ENCODE assay signal across 1 cellular context in the genomic region with DNA sequence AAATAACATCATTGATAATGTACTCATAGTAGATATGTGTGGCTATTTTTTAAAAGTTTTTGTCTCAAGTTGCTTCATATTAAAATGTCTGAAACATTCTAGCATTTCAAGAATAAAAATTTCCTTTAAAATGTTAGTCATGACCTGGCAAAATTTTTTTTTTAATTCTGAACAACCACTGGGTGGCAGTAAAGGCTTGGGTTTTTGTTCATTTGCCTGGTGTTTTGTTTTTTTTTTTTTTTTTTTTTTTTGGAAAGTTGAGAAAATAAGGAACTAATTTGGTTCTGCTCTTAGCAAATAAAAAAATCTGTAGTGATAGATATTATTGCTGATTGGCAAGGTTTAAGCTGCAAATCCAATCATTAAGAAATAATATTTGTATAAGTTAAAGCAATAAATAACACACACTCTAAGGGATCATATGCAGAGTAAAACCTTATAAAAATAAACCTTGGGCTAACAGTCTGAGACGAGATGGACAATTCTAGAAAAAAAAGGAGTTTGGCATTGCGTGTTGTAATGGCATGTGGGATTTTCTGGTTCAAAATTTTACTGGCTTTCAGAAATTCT.
TF ChIP-seq lines count a peak whose summit lies in the region.

No MANE protein-coding gene starts in this region.

TF ChIP-seq in K562, 482 proteins besides CTCF, POLR2A, EP300 and RAD21 (continued from another document and continues in another):
- TF ChIP-seq, protein P1, sequence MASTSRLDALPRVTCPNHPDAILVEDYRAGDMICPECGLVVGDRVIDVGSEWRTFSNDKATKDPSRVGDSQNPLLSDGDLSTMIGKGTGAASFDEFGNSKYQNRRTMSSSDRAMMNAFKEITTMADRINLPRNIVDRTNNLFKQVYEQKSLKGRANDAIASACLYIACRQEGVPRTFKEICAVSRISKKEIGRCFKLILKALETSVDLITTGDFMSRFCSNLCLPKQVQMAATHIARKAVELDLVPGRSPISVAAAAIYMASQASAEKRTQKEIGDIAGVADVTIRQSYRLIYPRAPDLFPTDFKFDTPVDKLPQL (IDR thresholded peaks at IDR 0.05; ENCODE audit: extremely low read depth, insufficient read length): no peak
- TF ChIP-seq MAFK (IDR thresholded peaks at IDR 0.05; ENCODE audit: low read length) (peak; percentile 17; the same call in 1 of the 2 replicates), MAFG (tag; conservative IDR thresholded peaks at IDR 0.05) (peak; percentile 70; the same call in 1 of the 2 replicates), NFE2 (IDR thresholded peaks at IDR 0.05; ENCODE audit: low read depth) (peak; percentile 74), TBP (optimal IDR thresholded peaks at IDR 0.05; ENCODE audit: low read depth, low read length) (no peak), RBM22 (IDR thresholded peaks at IDR 0.05; ENCODE audit: low read depth, low read length, poor library complexity, severe bottlenecking) (no peak), EWSR1 (IDR thresholded peaks at IDR 0.05; ENCODE audit: borderline replicate concordance, low read depth, partially characterized antibody) (no peak), AFF1 (IDR thresholded peaks at IDR 0.05; ENCODE audit: low read depth in 1 of 2, partially characterized antibody in 2 of 2) (no peak), ZNF785 (CRISPR knock-in tag; IDR thresholded peaks at IDR 0.05) (no peak), BRF1 (IDR thresholded peaks at IDR 0.05; ENCODE audit: borderline replicate concordance, extremely low read depth, insufficient read length) (no peak), CTBP1 (IDR thresholded peaks at IDR 0.05; ENCODE audit: borderline replicate concordance) (no peak), ZNF140 (CRISPR knock-in tag; IDR thresholded peaks at IDR 0.05) (no peak), ATF3 (IDR thresholded peaks at IDR 0.05) (no peak), ATF3 (CRISPR knock-in tag; conservative IDR thresholded peaks at IDR 0.05) (no peak), ZNF175 (CRISPR knock-in tag; IDR thresholded peaks at IDR 0.05; ENCODE audit: low read depth) (no peak), SETDB1 (IDR thresholded peaks at IDR 0.05; ENCODE audit: low read length) (no peak), MCM5 (IDR thresholded peaks at IDR 0.05; ENCODE audit: low read depth) (no peak), ILF3 (IDR thresholded peaks at IDR 0.05; ENCODE audit: borderline replicate concordance) (no peak), CBX8 (IDR thresholded peaks at IDR 0.05; ENCODE audit: borderline replicate concordance, extremely low read depth, low read depth, low read length, poor library complexity, severe bottlenecking) (no peak), FOXA1 (IDR thresholded peaks at IDR 0.05; ENCODE audit: borderline replicate concordance) (no peak), PBX2 (CRISPR knock-in tag; IDR thresholded peaks at IDR 0.05; ENCODE audit: low read depth) (no peak), PBX2 (tag; conservative IDR thresholded peaks at IDR 0.05; ENCODE audit: low read depth) (no peak), ZNF384 (IDR thresholded peaks at IDR 0.05; ENCODE audit: low read depth, low read length) (peak; percentile 98), NR3C1 (CRISPR knock-in tag; IDR thresholded peaks at IDR 0.05) (no peak), ZC3H4 (CRISPR knock-in tag; IDR thresholded peaks at IDR 0.05; ENCODE audit: borderline replicate concordance) (no peak), POLR2AphosphoS5 (IDR thresholded peaks at IDR 0.05; ENCODE audit: control insufficient read depth, insufficient read depth, low read depth, low read length) (no peak), SNIP1 (IDR thresholded peaks at IDR 0.05; ENCODE audit: low read depth) (no peak), RUNX1 (IDR thresholded peaks at IDR 0.05; ENCODE audit: low read depth) (no peak), PYGO2 (tag; IDR thresholded peaks at IDR 0.05) (no peak), THRAP3 (IDR thresholded peaks at IDR 0.05; ENCODE audit: borderline replicate concordance) (no peak), ARID2 (IDR thresholded peaks at IDR 0.05) (no peak), MCM2 (IDR thresholded peaks at IDR 0.05; ENCODE audit: low read depth) (no peak), TAF7 (tag; IDR thresholded peaks at IDR 0.05) (no peak), MAFF (IDR thresholded peaks at IDR 0.05; ENCODE audit: low read length) (peak; percentile 28; the same call in 1 of the 2 replicates), FOXP1 (CRISPR knock-in tag; IDR thresholded peaks at IDR 0.05) (no peak), LARP7 (IDR thresholded peaks at IDR 0.05) (no peak), ZNF655 (CRISPR knock-in tag; IDR thresholded peaks at IDR 0.05) (no peak), ZNF75A (CRISPR knock-in tag; IDR thresholded peaks at IDR 0.05) (no peak)
- TF ChIP-seq, protein P2, sequence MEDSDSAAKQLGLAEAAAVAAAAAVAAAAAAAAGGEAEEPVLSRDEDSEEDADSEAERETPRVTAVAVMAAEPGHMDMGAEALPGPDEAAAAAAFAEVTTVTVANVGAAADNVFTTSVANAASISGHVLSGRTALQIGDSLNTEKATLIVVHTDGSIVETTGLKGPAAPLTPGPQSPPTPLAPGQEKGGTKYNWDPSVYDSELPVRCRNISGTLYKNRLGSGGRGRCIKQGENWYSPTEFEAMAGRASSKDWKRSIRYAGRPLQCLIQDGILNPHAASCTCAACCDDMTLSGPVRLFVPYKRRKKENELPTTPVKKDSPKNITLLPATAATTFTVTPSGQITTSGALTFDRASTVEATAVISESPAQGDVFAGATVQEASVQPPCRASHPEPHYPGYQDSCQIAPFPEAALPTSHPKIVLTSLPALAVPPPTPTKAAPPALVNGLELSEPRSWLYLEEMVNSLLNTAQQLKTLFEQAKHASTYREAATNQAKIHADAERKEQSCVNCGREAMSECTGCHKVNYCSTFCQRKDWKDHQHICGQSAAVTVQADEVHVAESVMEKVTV (CRISPR knock-in tag; IDR thresholded peaks at IDR 0.05): peak; percentile 60
- TF ChIP-seq, protein P3, sequence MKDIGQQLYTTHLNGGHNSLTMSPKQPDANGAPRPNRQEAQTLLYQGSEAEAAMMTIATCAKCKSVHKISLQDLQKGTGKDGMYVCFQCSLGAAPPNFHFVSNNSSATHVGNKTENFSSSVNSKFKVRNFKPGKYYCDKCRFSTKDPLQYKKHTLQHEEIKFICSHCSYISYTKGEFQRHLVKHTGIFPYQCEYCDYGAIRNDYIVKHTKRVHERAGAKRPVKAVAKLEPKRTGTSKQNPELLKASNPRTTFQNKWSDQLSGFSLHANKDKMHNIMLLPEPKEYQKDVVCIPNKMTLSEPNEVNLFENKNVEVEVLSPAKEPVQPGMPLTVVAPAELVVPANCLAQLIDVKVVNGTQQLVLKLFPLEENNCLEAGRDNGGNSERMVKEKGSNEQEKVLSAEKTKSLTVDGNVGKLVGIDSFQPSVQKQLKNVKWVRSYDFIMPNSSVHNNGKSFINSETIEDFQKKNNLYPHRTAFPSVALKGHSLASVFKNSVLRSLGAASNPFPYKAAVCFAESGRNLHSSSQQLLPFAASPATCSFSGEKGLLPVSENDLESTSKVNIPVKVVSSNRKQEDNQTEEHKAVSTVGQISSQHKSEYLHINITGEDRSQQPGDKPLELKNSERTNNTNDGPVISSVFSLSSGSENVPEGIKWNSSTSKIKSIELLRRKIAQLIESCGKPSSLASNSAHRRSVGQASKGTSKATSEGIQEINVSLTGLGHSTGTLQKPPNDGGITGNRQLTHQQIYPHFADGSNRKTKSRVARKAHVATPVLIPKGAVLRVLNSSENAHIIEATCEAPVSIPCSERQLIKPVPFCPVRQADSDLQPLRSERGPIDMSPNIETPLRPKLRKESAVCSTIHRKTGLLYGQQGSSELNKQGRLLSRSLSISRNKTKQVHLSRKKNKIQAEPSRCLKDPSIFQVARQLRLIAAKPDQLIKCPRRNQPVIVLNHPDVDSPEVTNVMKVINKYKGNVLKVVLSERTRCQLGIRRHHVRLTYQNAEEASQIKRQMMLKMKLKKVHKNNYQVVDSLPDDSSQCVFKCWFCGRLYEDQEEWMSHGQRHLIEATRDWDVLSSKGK (CRISPR knock-in tag; IDR thresholded peaks at IDR 0.05): no peak
- TF ChIP-seq, protein P4, sequence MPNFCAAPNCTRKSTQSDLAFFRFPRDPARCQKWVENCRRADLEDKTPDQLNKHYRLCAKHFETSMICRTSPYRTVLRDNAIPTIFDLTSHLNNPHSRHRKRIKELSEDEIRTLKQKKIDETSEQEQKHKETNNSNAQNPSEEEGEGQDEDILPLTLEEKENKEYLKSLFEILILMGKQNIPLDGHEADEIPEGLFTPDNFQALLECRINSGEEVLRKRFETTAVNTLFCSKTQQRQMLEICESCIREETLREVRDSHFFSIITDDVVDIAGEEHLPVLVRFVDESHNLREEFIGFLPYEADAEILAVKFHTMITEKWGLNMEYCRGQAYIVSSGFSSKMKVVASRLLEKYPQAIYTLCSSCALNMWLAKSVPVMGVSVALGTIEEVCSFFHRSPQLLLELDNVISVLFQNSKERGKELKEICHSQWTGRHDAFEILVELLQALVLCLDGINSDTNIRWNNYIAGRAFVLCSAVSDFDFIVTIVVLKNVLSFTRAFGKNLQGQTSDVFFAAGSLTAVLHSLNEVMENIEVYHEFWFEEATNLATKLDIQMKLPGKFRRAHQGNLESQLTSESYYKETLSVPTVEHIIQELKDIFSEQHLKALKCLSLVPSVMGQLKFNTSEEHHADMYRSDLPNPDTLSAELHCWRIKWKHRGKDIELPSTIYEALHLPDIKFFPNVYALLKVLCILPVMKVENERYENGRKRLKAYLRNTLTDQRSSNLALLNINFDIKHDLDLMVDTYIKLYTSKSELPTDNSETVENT (CRISPR knock-in tag; IDR thresholded peaks at IDR 0.05): no peak
- TF ChIP-seq, protein P5, sequence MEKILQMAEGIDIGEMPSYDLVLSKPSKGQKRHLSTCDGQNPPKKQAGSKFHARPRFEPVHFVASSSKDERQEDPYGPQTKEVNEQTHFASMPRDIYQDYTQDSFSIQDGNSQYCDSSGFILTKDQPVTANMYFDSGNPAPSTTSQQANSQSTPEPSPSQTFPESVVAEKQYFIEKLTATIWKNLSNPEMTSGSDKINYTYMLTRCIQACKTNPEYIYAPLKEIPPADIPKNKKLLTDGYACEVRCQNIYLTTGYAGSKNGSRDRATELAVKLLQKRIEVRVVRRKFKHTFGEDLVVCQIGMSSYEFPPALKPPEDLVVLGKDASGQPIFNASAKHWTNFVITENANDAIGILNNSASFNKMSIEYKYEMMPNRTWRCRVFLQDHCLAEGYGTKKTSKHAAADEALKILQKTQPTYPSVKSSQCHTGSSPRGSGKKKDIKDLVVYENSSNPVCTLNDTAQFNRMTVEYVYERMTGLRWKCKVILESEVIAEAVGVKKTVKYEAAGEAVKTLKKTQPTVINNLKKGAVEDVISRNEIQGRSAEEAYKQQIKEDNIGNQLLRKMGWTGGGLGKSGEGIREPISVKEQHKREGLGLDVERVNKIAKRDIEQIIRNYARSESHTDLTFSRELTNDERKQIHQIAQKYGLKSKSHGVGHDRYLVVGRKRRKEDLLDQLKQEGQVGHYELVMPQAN (IDR thresholded peaks at IDR 0.05; ENCODE audit: borderline replicate concordance): no peak
